In the genomic region with DNA sequence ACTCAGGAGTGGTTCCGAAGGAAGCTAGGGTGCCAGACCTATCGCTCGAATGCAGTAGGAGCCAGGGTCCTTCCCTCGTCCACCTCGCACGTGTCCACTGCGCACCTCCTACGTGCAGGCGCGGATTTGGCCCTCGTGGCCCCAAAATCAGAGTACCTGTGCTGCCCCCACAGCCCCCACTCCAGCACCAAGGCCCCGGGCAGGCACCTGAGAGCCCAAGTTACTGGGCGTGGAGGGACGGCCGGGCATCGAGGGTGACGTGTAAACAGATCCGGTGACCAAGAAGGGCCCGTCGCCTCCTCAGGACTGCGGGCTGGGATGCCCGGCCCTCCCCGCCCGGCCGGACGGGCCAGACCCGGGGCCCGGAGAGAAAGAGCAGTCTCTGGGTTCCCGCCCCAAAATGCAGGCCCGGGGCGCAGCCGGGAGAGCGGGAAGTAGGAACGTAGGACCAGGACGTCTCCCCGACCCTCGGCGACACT, we compare ENCODE assay signal across 8 cellular contexts. TPM values are rescaled to one million over a fixed set of nuclear protein-coding genes. Genes with fewer than 3 reads are reported as not detected.
DNase-seq lines count a peak whose midpoint lies in the region; ATAC-seq and TF ChIP-seq lines count a peak whose summit lies in the region.

No MANE protein-coding gene starts in this region.

- H3K36me3 Mint-ChIP-seq in CD4-positive, alpha-beta memory T cell = peaks cover 6 to 26% of the 10 kb centered on the region in 2 donors
- H3K36me3 Mint-ChIP-seq in HFFc6 (ENCODE audit: low read depth) (peaks cover 6% of the 10 kb centered on the region; the same call in 1 of the 2 replicates), WTC11 (peaks cover 17% of the 10 kb centered on the region)

- intact Hi-C loops in CD4-positive, alpha-beta memory T cell (cut with micrococcal nuclease) = loop anchor here (1.0 kb wide), 4 partner anchors 16 to 201 kb away; partner anchors contain the start of genes HDAC5, RUNDC3A and TMUB2
- intact Hi-C loops in left cardiac atrium (cut with DNase I) = loop anchor here in 1 of 2 donors (1.0 kb wide), 1 partner anchor 103 kb away; no protein-coding TSS in a partner anchor

- POLR2A ChIA-PET in CD4-positive, alpha-beta memory T cell (lab: Charles Lee; ENCODE audit: partially characterized antibody) = interaction anchor here (0.7 to 8.0 kb wide), 10 partner anchors 9 to 201 kb away, joined by 3 to 209 read pairs (median 10); partner anchors contain the start of genes ATXN7L3, HDAC5, TMUB2 and UBTF
- POLR2A ChIA-PET in WTC11 (lab: Charles Lee) = interaction anchor here (0.6 to 1.9 kb wide), 3 partner anchors 11 to 102 kb away, joined by 3 to 8 read pairs (median 6); no protein-coding TSS in a partner anchor

- no peaks in the 10 kb centered on the region for H3K9me3 ChIP-seq in CD4-positive, alpha-beta memory T cell (ENCODE audit: control insufficient read depth in 1 of 2, low read length in 2 of 2)

- peak overlapping the region; percentile 91 for H3K27ac ChIP-seq in CD4-positive, alpha-beta memory T cell (ENCODE audit: low read depth, low read length)

- TF ChIP-seq CTCF in HFFc6 (IDR thresholded peaks at IDR 0.05) = no peak
- no peak for TF ChIP-seq CTCF in WTC11 (IDR thresholded peaks at IDR 0.05)

- no peaks in the 10 kb centered on the region for H3K27me3 Mint-ChIP-seq in CD4-positive, alpha-beta memory T cell
- H3K27me3 Mint-ChIP-seq in HFFc6 (ENCODE audit: insufficient read depth) = peaks cover 2% of the 10 kb centered on the region; the same call in 1 of the 2 replicates
- peaks cover 8% of the 10 kb centered on the region for H3K27me3 Mint-ChIP-seq in WTC11 (ENCODE audit: low read depth)

- CTCF ChIA-PET in CD4-positive, alpha-beta memory T cell (lab: Charles Lee; ENCODE audit: partially characterized antibody) = interaction anchor here (0.5 to 5.3 kb wide), 4 partner anchors 21 to 139 kb away, joined by 3 to 45 read pairs (median 7); partner anchors contain the start of genes GRN and UBTF
- CTCF ChIA-PET in WTC11 (lab: Charles Lee) = interaction anchor here (0.6 to 3.1 kb wide), 12 partner anchors 8 to 120 kb away, joined by 3 to 33 read pairs (median 8); partner anchors contain the start of gene GRN

- peaks cover 13% of the 10 kb centered on the region for H3K4me1 ChIP-seq in CD4-positive, alpha-beta memory T cell (ENCODE audit: insufficient read depth, low read length)

- ATAC-seq in WTC11 (no peak), left cardiac atrium (peak; percentile 1 to 4), GM21825 (IDR thresholded peaks at IDR 0.05; ENCODE audit: unreplicated experiment) (no peak)

- H3K27me3 ChIP-seq in CD4-positive, alpha-beta memory T cell (ENCODE audit: insufficient read depth, low read length) = no peaks in the 10 kb centered on the region

- H3K9me3 Mint-ChIP-seq in CD4-positive, alpha-beta memory T cell = no peaks in the 10 kb centered on the region
- H3K9me3 Mint-ChIP-seq in HFFc6 = no peaks in the 10 kb centered on the region
- H3K9me3 Mint-ChIP-seq in WTC11 = no peaks in the 10 kb centered on the region

- peaks cover 13% of the 10 kb centered on the region for H3K36me3 ChIP-seq in CD4-positive, alpha-beta memory T cell (ENCODE audit: insufficient read depth, low read length)

- DNase-seq in CD4-positive, alpha-beta memory T cell = no peak
- DNase-seq in HFFc6 = no peak
- DNase-seq in WTC11 (ENCODE audit: low spot score) = no peak
- DNase-seq in left cardiac atrium = no peak
- no peak for DNase-seq in skeletal muscle cell (ENCODE audit: low read depth)
- no peak for DNase-seq in stimulated activated CD4-positive, alpha-beta T cell treated with anti-CD3 and anti-CD28 coated beads, Interleukin-4, amount 100 ng/mL, for 24 hours
- no peak for DNase-seq in stimulated activated CD4-positive, alpha-beta T cell treated with anti-CD3 and anti-CD28 coated beads, Interleukin-15, amount 100 ng/mL, for 24 hours

- H3K27ac Mint-ChIP-seq in CD4-positive, alpha-beta memory T cell = peak overlapping the region in 6 of 7 donors; percentile 29 to 80 (median 52)
- H3K27ac Mint-ChIP-seq in HFFc6 (peak overlapping the region; percentile 61), WTC11 (no peak overlapping the region)

- H3K4me3 Mint-ChIP-seq in CD4-positive, alpha-beta memory T cell = peak overlapping the region; percentile 74 to 93 (median 82)
- H3K4me3 Mint-ChIP-seq in HFFc6 (peak overlapping the region; percentile 91), WTC11 (peak overlapping the region; percentile 84)

- peaks cover 7 to 41% (median 23%) of the 10 kb centered on the region in 4 donors for H3K4me1 Mint-ChIP-seq in CD4-positive, alpha-beta memory T cell
- H3K4me1 Mint-ChIP-seq in HFFc6 (ENCODE audit: low read depth) (peaks cover 24% of the 10 kb centered on the region), WTC11 (peaks cover 13% of the 10 kb centered on the region)

- peak overlapping the region; percentile 47 to 76 for H3K4me3 ChIP-seq in CD4-positive, alpha-beta memory T cell (ENCODE audit: low read length in 2 of 2)
- peak overlapping the region; percentile 87 for H3K4me3 ChIP-seq in skeletal muscle cell (ENCODE audit: low read depth, low read length)

TF ChIP-seq in WTC11, 78 proteins besides CTCF, POLR2A, EP300 and RAD21 (continues in another document):
- TF ChIP-seq, protein P1, sequence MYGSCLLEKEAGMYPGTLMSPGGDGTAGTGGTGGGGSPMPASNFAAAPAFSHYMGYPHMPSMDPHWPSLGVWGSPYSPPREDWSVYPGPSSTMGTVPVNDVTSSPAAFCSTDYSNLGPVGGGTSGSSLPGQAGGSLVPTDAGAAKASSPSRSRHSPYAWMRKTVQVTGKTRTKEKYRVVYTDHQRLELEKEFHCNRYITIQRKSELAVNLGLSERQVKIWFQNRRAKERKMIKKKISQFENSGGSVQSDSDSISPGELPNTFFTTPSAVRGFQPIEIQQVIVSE (CRISPR knock-in tag; IDR thresholded peaks at IDR 0.05; ENCODE audit: borderline replicate concordance) = no peak
- TF ChIP-seq ARID4B (CRISPR knock-in tag; IDR thresholded peaks at IDR 0.05; ENCODE audit: borderline replicate concordance) = 0 out of 2 replicates have a peak, but pooled peaks have one; percentile 60
- no peak for TF ChIP-seq FOXJ3 (CRISPR knock-in tag; IDR thresholded peaks at IDR 0.05; ENCODE audit: borderline replicate concordance)
- 0 out of 2 replicates have a peak, but pooled peaks have one; percentile 13 for TF ChIP-seq NFYB (CRISPR knock-in tag; conservative IDR thresholded peaks at IDR 0.05; ENCODE audit: low read depth)

RNA-seq across cellular contexts. Expression of gene SLC25A39, which starts 0.5 kb away (rescaled TPM):
- total RNA-seq in CD4-positive, alpha-beta memory T cell = 10 to 100 TPM; 91.2 to 94.4 TPM
- 100 to 1,000 TPM; 116 to 140 TPM for polyA plus RNA-seq in CD4-positive, alpha-beta memory T cell
- 100 to 1,000 TPM in 5 of 6 experiments, 10 to 100 TPM in 1; 94.8 to 116 (median 108) TPM for total RNA-seq in HFFc6 (2021; fragmentation: NEBNext Ultra II Directional; extraction: Animal tissue kit (Norgen Biotek cat#: 25700))
- total RNA-seq in WTC11 (2021) = 254 to 271 TPM (median 268 TPM) in 3 replicates
- 10 to 100 TPM; 60.9 to 62.5 TPM for total RNA-seq in left cardiac atrium

RNA-seq across cellular contexts. Expression of gene RUNDC3A, which starts 15.7 kb away (rescaled TPM):
- total RNA-seq in CD4-positive, alpha-beta memory T cell = under 1 TPM in 1 of 2 experiments, not detected in 1; 0.19 TPM
- polyA plus RNA-seq in CD4-positive, alpha-beta memory T cell = under 1 TPM in 1 of 2 donors, not detected in 1; 0.28 TPM
- total RNA-seq in HFFc6 (2021; fragmentation: NEBNext Ultra II Directional; extraction: Animal tissue kit (Norgen Biotek cat#: 25700)) = under 1 TPM in 1 of 6 experiments, not detected in 5; 0.17 TPM
- total RNA-seq in WTC11 (2021) (5.1 to 6.5 TPM (median 5.2 TPM) in 3 replicates), left cardiac atrium (1 to 10 TPM in 1 of 2 donors, under 1 TPM in 1; 0.85 to 1.0 TPM)

RNA-seq across cellular contexts. Expression of gene GRN, which starts 21.0 kb away (rescaled TPM):
- total RNA-seq in CD4-positive, alpha-beta memory T cell = 10 to 100 TPM; 49.5 to 50.0 TPM
- 10 to 100 TPM; 45.9 to 69.2 TPM for polyA plus RNA-seq in CD4-positive, alpha-beta memory T cell
- total RNA-seq in HFFc6 (2021; fragmentation: NEBNext Ultra II Directional; extraction: Animal tissue kit (Norgen Biotek cat#: 25700)) = 100 to 1,000 TPM; 186 to 249 (median 221) TPM
- total RNA-seq in WTC11 (2021) (177 to 185 TPM (median 185 TPM) in 3 replicates), left cardiac atrium (100 to 1,000 TPM; 190 to 206 TPM)

RNA-seq across cellular contexts. Expression of gene FAM171A2, which starts 39.5 kb away (rescaled TPM):
- total RNA-seq in CD4-positive, alpha-beta memory T cell = under 1 TPM; 0.52 to 0.72 TPM
- under 1 TPM in 1 of 2 donors, not detected in 1; 0.13 TPM for polyA plus RNA-seq in CD4-positive, alpha-beta memory T cell
- 1 to 10 TPM; 1.6 to 1.9 (median 1.8) TPM for total RNA-seq in HFFc6 (2021; fragmentation: NEBNext Ultra II Directional; extraction: Animal tissue kit (Norgen Biotek cat#: 25700))
- total RNA-seq in WTC11 (2021) (28.2 to 29.9 TPM (median 28.5 TPM) in 3 replicates), left cardiac atrium (1 to 10 TPM; 1.2 to 2.4 TPM)

RNA-seq across cellular contexts. Expression of gene SLC4A1, which starts 56.2 kb away (rescaled TPM):
- not detected for total RNA-seq in CD4-positive, alpha-beta memory T cell
- not detected for polyA plus RNA-seq in CD4-positive, alpha-beta memory T cell
- total RNA-seq in HFFc6 (2021; fragmentation: NEBNext Ultra II Directional; extraction: Animal tissue kit (Norgen Biotek cat#: 25700)) = not detected
- total RNA-seq in WTC11 (2021) (0.05 to 0.14 TPM in 2 of 3 replicates, not detected in the other), left cardiac atrium (under 1 TPM in 1 of 2 donors, not detected in 1; 0.63 TPM)

Comparison
In these comparisons a context has a peak if more than half of its experiments do, and no peak if none do; other contexts are left out.
1. ATAC-seq: peak in left cardiac atrium (2 of 2); none in WTC11 (single experiment) and GM21825 (single experiment).
2. Peak in every context shown above with its lines, with median percentiles within 50 percentile points of each other: H3K4me3 Mint-ChIP-seq.